Comparison of ENCODE assay signal across 19 cellular contexts in genomic region chr7:87920578-87920977, GRCh38. TPM values are rescaled to one million over a fixed set of nuclear protein-coding genes. Genes with fewer than 3 reads are reported as not detected.
A peak's percentile ranks its signal among the peaks of the same experiment; 100 is the strongest.
DNase-seq lines count a peak whose midpoint lies in the region; ATAC-seq and TF ChIP-seq lines count a peak whose summit lies in the region.
"Had no signal": no experiment of that assay in that cellular context is flagged by ENCODE, and none has a peak within 500 bp of the region (broad histone marks: within the 10 kb centered on the region; RNA-seq: fewer than 3 reads in every experiment).

No MANE protein-coding gene starts in this region.

- H3K27me3 Mint-ChIP-seq in GM23338 (ENCODE audit: insufficient read depth, low read depth, poor library complexity) = no peaks in the 10 kb centered on the region

- TF ChIP-seq CTCF in GM23338 (conservative IDR thresholded peaks at IDR 0.05; ENCODE audit: low read depth in 2 of 2) (0 out of 4 replicates have a peak, but pooled peaks of 1 of the 2 experiments have one; percentile 6), astrocyte of the spinal cord (IDR thresholded peaks at IDR 0.05; ENCODE audit: low read depth, low read length) (no peak), fibroblast of pulmonary artery (IDR thresholded peaks at IDR 0.05; ENCODE audit: low read length, missing control alignments) (no peak), mucosa of descending colon (IDR thresholded peaks at IDR 0.05) (no peak)

- no peaks in the 10 kb centered on the region; the same call in 1 of the 2 replicates for H3K36me3 ChIP-seq in GM23338 (ENCODE audit: insufficient read depth)
- H3K36me3 ChIP-seq in mucosa of descending colon (ENCODE audit: low read depth) = no peaks in the 10 kb centered on the region
- H3K36me3 ChIP-seq: MG63 had no signal

- H3K4me2 ChIP-seq in GM23338 = no peak overlapping the region

- H3K36me3 Mint-ChIP-seq in GM23338 (ENCODE audit: low read depth) = no peaks in the 10 kb centered on the region

- no peaks in the 10 kb centered on the region for H3K27me3 ChIP-seq in GM23338 (ENCODE audit: insufficient read depth)
- H3K27me3 ChIP-seq: MG63 had no signal

- H3K27ac ChIP-seq in GM23338 (ENCODE audit: low read depth) = no peak overlapping the region
- H3K27ac ChIP-seq: C4-2B had no signal

- ATAC-seq in GM23338 (peak; percentile 65), mucosa of descending colon (no peak), GM18498 (IDR thresholded peaks at IDR 0.05; ENCODE audit: unreplicated experiment) (no peak)
- ATAC-seq: Right ventricle myocardium inferior had no signal

- no peak overlapping the region for H2AFZ ChIP-seq in GM23338

- intact Hi-C loops in mucosa of descending colon (cut with DNase I, micrococcal nuclease) = no loop called here

- H3K27ac Mint-ChIP-seq in GM23338 = no peak overlapping the region
- H3K27ac Mint-ChIP-seq: CD8-positive, alpha-beta memory T cell had no signal

- no peaks in the 10 kb centered on the region for H3F3A ChIP-seq in GM23338 (replicated peaks; ENCODE audit: low read depth)

- H3K9me3 Mint-ChIP-seq in GM23338 = no peaks in the 10 kb centered on the region
- H3K9me3 Mint-ChIP-seq: CD8-positive, alpha-beta memory T cell had no signal

- no peak overlapping the region for H3K4me3 Mint-ChIP-seq in GM23338
- H3K4me3 Mint-ChIP-seq: CD8-positive, alpha-beta memory T cell had no signal

- no peaks in the 10 kb centered on the region for H4K20me1 ChIP-seq in GM23338 (replicated peaks; ENCODE audit: insufficient read depth)

- peaks cover 5% of the 10 kb centered on the region; the same call in 2 of the 3 replicates for H3K4me1 Mint-ChIP-seq in GM23338
- H3K4me1 Mint-ChIP-seq: CD8-positive, alpha-beta memory T cell had no signal

- DNase-seq in GM23338 (ENCODE audit: low spot score) (peak; percentile 41), astrocyte of the spinal cord (ENCODE audit: low read depth, low spot score) (peak; percentile 19), fibroblast of pulmonary artery (ENCODE audit: low read depth) (peak; percentile 8), left kidney (ENCODE audit: low read depth, low spot score) (peak; percentile 4), mucosa of descending colon (no peak)
- no peak for DNase-seq in effector CD4-positive, alpha-beta T cell
- DNase-seq: Calu3; CD8-positive, alpha-beta memory T cell; DMS153; GF-D8; MG63; NCI-H1417; NCI-H187 treated with DMSO at 0.1 percent for 48 hours; NCI-H2107; NCI-H226; NCI-H510A treated with DMSO at 0.1 percent for 48 hours had no signal

- H3K9me3 ChIP-seq in mucosa of descending colon = no peaks in the 10 kb centered on the region
- H3K9me3 ChIP-seq: MG63 had no signal

- in situ Hi-C loops in astrocyte of the spinal cord (cut with HindIII; ENCODE audit: low sequenced_read_pairs) = no loop called here

- H3K79me2 ChIP-seq in GM23338 (replicated peaks; ENCODE audit: insufficient read depth) = no peaks in the 10 kb centered on the region

- H3K4me1 ChIP-seq in GM23338 (ENCODE audit: insufficient read depth) (no peaks in the 10 kb centered on the region), mucosa of descending colon (ENCODE audit: low read depth) (no peaks in the 10 kb centered on the region)

- no peak overlapping the region for H3K4me3 ChIP-seq in GM23338
- no peak overlapping the region for H3K4me3 ChIP-seq in astrocyte of the spinal cord (ENCODE audit: low read depth, low read length)
- H3K4me3 ChIP-seq in fibroblast of pulmonary artery (replicated peaks; ENCODE audit: low read depth, low read length) = no peak overlapping the region
- H3K4me3 ChIP-seq in mucosa of descending colon = no peak overlapping the region
- H3K4me3 ChIP-seq: MG63 had no signal

- no peaks in the 10 kb centered on the region for H3K9me2 ChIP-seq in GM23338 (ENCODE audit: insufficient read depth)

TF ChIP-seq in GM23338, 12 proteins besides CTCF, POLR2A, EP300 and RAD21:
- TF ChIP-seq EZH2 (IDR thresholded peaks at IDR 0.05; ENCODE audit: low read depth, unreplicated experiment) (no peak), ETS1 (IDR thresholded peaks at IDR 0.05) (no peak), STAT1 (IDR thresholded peaks at IDR 0.05; ENCODE audit: unreplicated experiment) (no peak), ZNF114 (CRISPR knock-in tag; IDR thresholded peaks at IDR 0.05) (no peak), REST (IDR thresholded peaks at IDR 0.05; ENCODE audit: unreplicated experiment) (no peak), POLR2AphosphoS5 (IDR thresholded peaks at IDR 0.05; ENCODE audit: low read depth) (no peak), CREB1 (CRISPR knock-in tag; IDR thresholded peaks at IDR 0.05; ENCODE audit: low read depth) (no peak)
TF ChIP-seq in GM23338: peak in this region for 0.

RNA-seq across cellular contexts. Expression of gene ADAM22, which starts 13.5 kb away (rescaled TPM):
- total RNA-seq in GM23338 (2014; rRNA removed; shearing (Covaris generic)) = 17.6 and 18.7 TPM in 2 replicates
- 2.7 and 2.8 TPM in 2 replicates for polyA plus RNA-seq in GM23338 (2016; fragmentation: Nextera tagmentation; extraction: Ambion mirVana)
- total RNA-seq in mucosa of descending colon = 1 to 10 TPM; 1.8 to 4.6 (median 3.7) TPM

RNA-seq across cellular contexts. Expression of gene DBF4, which starts 44.3 kb away (rescaled TPM):
- total RNA-seq in GM23338 (2014; rRNA removed; shearing (Covaris generic)) = 62.6 and 67.4 TPM in 2 replicates
- polyA plus RNA-seq in GM23338 (2016; fragmentation: Nextera tagmentation; extraction: Ambion mirVana) = 77.2 and 91.5 TPM in 2 replicates
- 10 to 100 TPM in 2 of 3 donors, 1 to 10 TPM in 1; 9.4 to 18.2 (median 13.4) TPM for total RNA-seq in mucosa of descending colon

RNA-seq across cellular contexts. Expression of gene SLC25A40, which starts 44.4 kb away (rescaled TPM):
- 15.7 and 30.7 TPM in 2 replicates for total RNA-seq in GM23338 (2014; rRNA removed; shearing (Covaris generic))
- polyA plus RNA-seq in GM23338 (2016; fragmentation: Nextera tagmentation; extraction: Ambion mirVana) = 4.6 and 8.4 TPM in 2 replicates
- 10 to 100 TPM; 21.6 to 31.1 (median 29.0) TPM for total RNA-seq in mucosa of descending colon

Comparison
In these comparisons a context has a peak if more than half of its experiments do, and no peak if none do; other contexts are left out.
1. DNase-seq: peak in GM23338 (single experiment), astrocyte of the spinal cord (single experiment), fibroblast of pulmonary artery (single experiment) and left kidney (single experiment); none in mucosa of descending colon (0 of 3) and effector CD4-positive, alpha-beta T cell (single experiment).